ENCODE assay signal across 8 cellular contexts in genomic region chr2:172094319-172095145, GRCh38. TPM values are rescaled to one million over a fixed set of nuclear protein-coding genes. Genes with fewer than 3 reads are reported as not detected.
A peak's percentile ranks its signal among the peaks of the same experiment; 100 is the strongest.
DNase-seq lines count a peak whose midpoint lies in the region; ATAC-seq, FAIRE-seq and TF ChIP-seq lines count a peak whose summit lies in the region.

No MANE protein-coding gene starts in this region.

- H3K36me3 ChIP-seq in prostate gland, result no peaks in the 10 kb centered on the region

- H3K9me3 Mint-ChIP-seq in activated CD4-positive, alpha-beta T cell treated with anti-CD3 and anti-CD28 coated beads, Interleukin-2, amount 10 ng/mL, durations not matched to agents 7 days and 5 days, result no peaks in the 10 kb centered on the region

- peaks cover 65% of the 10 kb centered on the region for H3K27me3 ChIP-seq in prostate gland (replicated peaks; ENCODE audit: insufficient read depth)

- H3K27ac ChIP-seq in RWPE1 (peak overlapping the region; percentile 100), prostate gland (no peak overlapping the region)

- H3K27ac Mint-ChIP-seq in activated CD4-positive, alpha-beta T cell treated with anti-CD3 and anti-CD28 coated beads, Interleukin-2, amount 10 ng/mL, durations not matched to agents 7 days and 5 days, result no peak overlapping the region

- CTCF ChIA-PET in activated CD4-positive, alpha-beta T cell treated with anti-CD3 and anti-CD28 coated beads, Interleukin-2, amount 10 ng/mL, durations not matched to agents 7 days and 5 days (lab: Charles Lee), result interaction anchor here (1.5 kb wide), 1 partner anchor 368 kb away, joined by 4 read pairs; no protein-coding TSS in a partner anchor
- CTCF ChIA-PET in RWPE1 (lab: Yijun Ruan, JAX), result interaction anchor here (0.7 kb wide), 2 partner anchors 112 to 262 kb away, joined by 3 read pairs; no protein-coding TSS in a partner anchor

- peaks cover 44% of the 10 kb centered on the region for H3K4me1 Mint-ChIP-seq in activated CD4-positive, alpha-beta T cell treated with anti-CD3 and anti-CD28 coated beads, Interleukin-2, amount 10 ng/mL, durations not matched to agents 7 days and 5 days

- no peaks in the 10 kb centered on the region for H3K9me3 ChIP-seq in prostate gland

- FAIRE-seq in GM12891 (lab: Jason Lieb, UNC), result no peak

- TF ChIP-seq POLR2A in prostate gland (IDR thresholded peaks at IDR 0.05) (no peak), GM12891 (IDR thresholded peaks at IDR 0.05; ENCODE audit: low read depth, low read length) (no peak)

- intact Hi-C loops in prostate gland (cut with DNase I), result no loop called here

- no peak for DNase-seq in activated CD4-positive, alpha-beta T cell treated with anti-CD3 and anti-CD28 coated beads, Interleukin-2, amount 10 ng/mL, durations not matched to agents 7 days and 5 days
- DNase-seq in activated CD4-positive, alpha-beta T cell treated with anti-CD3 and anti-CD28 coated beads for 4 hours, result no peak
- DNase-seq in RWPE1 (ENCODE audit: low spot score) (no peak), fibroblast of gingiva (ENCODE audit: low read depth) (peak; percentile 74), prostate gland (ENCODE audit: low spot score) (no peak), GM12891 (ENCODE audit: insufficient read length, low spot score) (no peak), OCI-M2 (lab: John Stamatoyannopoulos, UW; ENCODE audit: unreplicated experiment) (no peak)

- TF ChIP-seq CTCF in RWPE1 (conservative IDR thresholded peaks at IDR 0.05; ENCODE audit: low read depth) (no peak), prostate gland (IDR thresholded peaks at IDR 0.05) (no peak)

- peaks cover 83% of the 10 kb centered on the region for H3K27me3 Mint-ChIP-seq in activated CD4-positive, alpha-beta T cell treated with anti-CD3 and anti-CD28 coated beads, Interleukin-2, amount 10 ng/mL, durations not matched to agents 7 days and 5 days

- H3K4me3 Mint-ChIP-seq in activated CD4-positive, alpha-beta T cell treated with anti-CD3 and anti-CD28 coated beads, Interleukin-2, amount 10 ng/mL, durations not matched to agents 7 days and 5 days, result peak overlapping the region; percentile 75

- ATAC-seq in GM19463 (IDR thresholded peaks at IDR 0.05; ENCODE audit: unreplicated experiment), result no peak

- peaks cover 4% of the 10 kb centered on the region for H3K36me3 Mint-ChIP-seq in activated CD4-positive, alpha-beta T cell treated with anti-CD3 and anti-CD28 coated beads, Interleukin-2, amount 10 ng/mL, durations not matched to agents 7 days and 5 days (ENCODE audit: low read depth)

- peaks cover 13% of the 10 kb centered on the region for H3K4me1 ChIP-seq in prostate gland (replicated peaks)

- peak overlapping the region; percentile 2 to 7 for H3K4me3 ChIP-seq in prostate gland

- POLR2A ChIA-PET in activated CD4-positive, alpha-beta T cell treated with anti-CD3 and anti-CD28 coated beads, Interleukin-2, amount 10 ng/mL, durations not matched to agents 7 days and 5 days (lab: Charles Lee), result no interaction called here
- POLR2A ChIA-PET in RWPE1 (lab: Yijun Ruan, JAX; ENCODE audit: low non-redundant PET), result no interaction called here

- 2% methylated on average over 65 of the region's 65 CpGs for WGBS in prostate gland

TF ChIP-seq in GM12891, 5 proteins besides CTCF, POLR2A, EP300 and RAD21:
- TF ChIP-seq POU2F2 (IDR thresholded peaks at IDR 0.05; ENCODE audit: low read depth, low read length) (no peak), POLR2AphosphoS5 (IDR thresholded peaks at IDR 0.05; ENCODE audit: low read depth, low read length) (no peak), PAX5 (IDR thresholded peaks at IDR 0.05; ENCODE audit: insufficient read depth, low read length, severe bottlenecking) (no peak), TAF1 (IDR thresholded peaks at IDR 0.05; ENCODE audit: low read depth, low read length) (no peak), SPI1 (IDR thresholded peaks at IDR 0.05; ENCODE audit: low read depth, low read length) (no peak)

RNA-seq across cellular contexts. Expression of gene DLX2, which starts 8.2 kb away (rescaled TPM):
- total RNA-seq in activated CD4-positive, alpha-beta T cell treated with anti-CD3 and anti-CD28 coated beads, Interleukin-2, amount 10 ng/mL, durations not matched to agents 7 days and 5 days, result not detected
- total RNA-seq in prostate gland, result under 1 TPM in 1 of 2 donors, not detected in 1; 0.45 TPM
- 0.17 TPM for polyA plus RNA-seq in GM12891 (2012; ENCODE audit: low read depth, missing spikeins)

RNA-seq across cellular contexts. Expression of gene DLX1, which starts 9.2 kb away (rescaled TPM):
- not detected for total RNA-seq in activated CD4-positive, alpha-beta T cell treated with anti-CD3 and anti-CD28 coated beads, Interleukin-2, amount 10 ng/mL, durations not matched to agents 7 days and 5 days
- total RNA-seq in prostate gland, result 1 to 10 TPM in 1 of 2 donors, not detected in 1; 1.3 TPM
- polyA plus RNA-seq in GM12891 (2012; ENCODE audit: low read depth, missing spikeins), result 0.18 TPM
